In genomic region chr3:173043757-173044156, GRCh38 we compare ENCODE assay signal across 11 cellular contexts.
"Had no signal": no experiment of that assay in that cellular context is flagged by ENCODE, and none has a peak within 500 bp of the region (broad histone marks: within the 10 kb centered on the region; RNA-seq: fewer than 3 reads in every experiment).

No MANE protein-coding gene starts in this region.

- H3K4me1 Mint-ChIP-seq: GM23338 had no signal

- DNase-seq: GM23248, GOT3, H7, H9, HCEC 1CT, HFFc6 had no signal

- ATAC-seq: GM23338, HCT116 had no signal

- H3K4me2 ChIP-seq: GM23338 had no signal

- H3K4me3 ChIP-seq: GM23248, GM23338, HAP-1 had no signal

- H3K9ac ChIP-seq: GM23248 had no signal

- H3K9me3 ChIP-seq: HAP-1 had no signal

- H3K9me3 Mint-ChIP-seq: H9, HFFc6 had no signal

- H3K27ac Mint-ChIP-seq: GM23338, H9, HFFc6 had no signal

- H3K4me3 Mint-ChIP-seq: GM23338, H9, HFFc6 had no signal

- H2AFZ ChIP-seq: GM23248 had no signal

- FAIRE-seq: H1, H54 had no signal

- H3K36me3 ChIP-seq: HAP-1 had no signal

- H3K4me1 ChIP-seq: HAP-1 had no signal

- H3K27ac ChIP-seq: GM23248 had no signal
